In the genomic region with DNA sequence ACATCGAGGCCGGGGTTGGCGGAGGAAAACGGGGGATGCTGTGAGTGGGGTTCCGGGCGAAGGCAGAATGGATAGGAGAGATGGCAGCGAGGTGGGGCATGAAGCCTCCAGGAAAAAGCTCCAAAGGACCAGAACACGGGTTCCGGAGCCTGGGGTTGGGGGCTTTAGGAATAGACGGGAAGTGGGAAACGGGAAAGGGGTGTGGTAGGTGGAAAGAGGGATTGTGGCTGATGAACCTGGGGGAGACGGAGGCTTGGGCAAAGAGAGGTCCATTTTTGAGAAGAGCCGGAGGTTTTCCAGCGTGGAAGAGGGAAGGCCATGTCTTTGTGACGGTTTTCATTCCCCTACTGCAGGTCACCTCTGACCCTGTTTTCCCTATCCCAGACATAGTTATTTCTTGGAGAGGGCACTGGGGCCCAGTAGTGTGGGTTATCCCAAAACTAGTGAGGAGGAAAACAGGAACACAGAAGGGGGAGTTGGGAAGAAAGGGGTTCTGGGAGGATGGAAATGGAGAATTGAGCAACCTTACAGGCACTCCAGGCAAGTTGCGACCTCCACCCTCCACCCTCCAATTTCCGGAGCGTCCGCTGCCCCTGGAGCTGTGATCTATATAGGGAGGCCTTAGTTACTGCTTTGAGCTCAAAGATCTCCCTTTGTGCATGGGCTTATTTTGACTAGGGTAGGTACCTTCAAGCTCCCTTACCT, we compare ENCODE assay signal across 9 cellular contexts. TPM values are rescaled to one million over a fixed set of nuclear protein-coding genes. Genes with fewer than 3 reads are reported as not detected.
DNase-seq lines count a peak whose midpoint lies in the region; ATAC-seq, FAIRE-seq and TF ChIP-seq lines count a peak whose summit lies in the region.
"Had no signal": no experiment of that assay in that cellular context is flagged by ENCODE, and none has a peak within 500 bp of the region (broad histone marks: within the 10 kb centered on the region; RNA-seq: fewer than 3 reads in every experiment).

No MANE protein-coding gene starts in this region.

- H3K9me3 Mint-ChIP-seq in progenitor cell of endocrine pancreas (ENCODE audit: low read depth) = no peaks in the 10 kb centered on the region

- H3K27ac ChIP-seq in RWPE2 (ENCODE audit: poor library complexity, severe bottlenecking) (peak overlapping the region; percentile 94), esophagus squamous epithelium (peak overlapping the region; percentile 91 to 99 (median 98))

- peak overlapping the region; percentile 95 for H3K27ac Mint-ChIP-seq in progenitor cell of endocrine pancreas

- peak overlapping the region; percentile 99 for H3K4me3 Mint-ChIP-seq in progenitor cell of endocrine pancreas (ENCODE audit: low read depth)

- ATAC-seq in RWPE2 (ENCODE audit: low read depth) (no peak), left colon (no peak)

- H3K4me3 ChIP-seq in GM08714 (ENCODE audit: low read length) (peak overlapping the region; percentile 82), RWPE2 (ENCODE audit: severe bottlenecking) (peak overlapping the region; percentile 78), esophagus squamous epithelium (peak overlapping the region; percentile 80 to 96 (median 84))

- no peaks in the 10 kb centered on the region for H3K27me3 Mint-ChIP-seq in progenitor cell of endocrine pancreas

- TF ChIP-seq CTCF in RWPE2 (IDR thresholded peaks at IDR 0.05; ENCODE audit: poor library complexity, severe bottlenecking) (no peak), esophagus squamous epithelium (IDR thresholded peaks at IDR 0.05) (no peak), progenitor cell of endocrine pancreas (IDR thresholded peaks at IDR 0.05; ENCODE audit: unreplicated experiment) (no peak), D721Med (IDR thresholded peaks at IDR 0.05; ENCODE audit: insufficient read depth, missing control alignments) (no peak)

- DNase-seq in RWPE2 (ENCODE audit: low spot score) = no peak
- DNase-seq in esophagus squamous epithelium (lab: John Stamatoyannopoulos, UW) = no peak
- no peak for DNase-seq in progenitor cell of endocrine pancreas (ENCODE audit: low spot score, unreplicated experiment)
- DNase-seq in D721Med (ENCODE audit: insufficient read length, low spot score) = no peak
- no peak for DNase-seq in T-helper 9 cell
- DNase-seq in D341Med (ENCODE audit: low spot score) = no peak
- DNase-seq in left colon = no peak

- TF ChIP-seq POLR2A in esophagus squamous epithelium (IDR thresholded peaks at IDR 0.05) = peak in 1 of 4 donors; percentile 2

- H3K36me3 ChIP-seq in RWPE2 (ENCODE audit: low read depth) (peaks cover 22% of the 10 kb centered on the region), esophagus squamous epithelium (peaks cover 0 to 7% (median 2%) of the 10 kb centered on the region in 3 donors)

- H3K4me1 ChIP-seq in RWPE2 (ENCODE audit: insufficient read depth, poor library complexity, severe bottlenecking) (peaks cover 37% of the 10 kb centered on the region), esophagus squamous epithelium (peaks cover 54 to 92% (median 67%) of the 10 kb centered on the region in 3 donors)

- H3K36me3 Mint-ChIP-seq in progenitor cell of endocrine pancreas (ENCODE audit: insufficient read depth) = peaks cover 3% of the 10 kb centered on the region

- no peak for FAIRE-seq in D721Med (lab: Jason Lieb, UNC)

- WGBS in esophagus squamous epithelium, 2 donors = 10 to 14% methylated on average over 19 of the region's 19 CpGs

- intact Hi-C loops in esophagus squamous epithelium (cut with DNase I) (loop anchor here (10.0 kb wide), 1 partner anchor 54 kb away; a partner anchor contains a TSS), left colon (cut with DNase I, micrococcal nuclease) (no loop called here)

- H3K27me3 ChIP-seq in RWPE2 (ENCODE audit: insufficient read depth, poor library complexity, severe bottlenecking) (no peaks in the 10 kb centered on the region), esophagus squamous epithelium (no peaks in the 10 kb centered on the region)

- H3K4me1 Mint-ChIP-seq in progenitor cell of endocrine pancreas (ENCODE audit: low read depth) = peaks cover 65% of the 10 kb centered on the region

- H3K9me3 ChIP-seq in RWPE2 (ENCODE audit: severe bottlenecking) = no peaks in the 10 kb centered on the region
- H3K9me3 ChIP-seq in esophagus squamous epithelium = no peaks in the 10 kb centered on the region

RNA-seq across cellular contexts. Expression of a gene that starts 1.1 kb away (rescaled TPM):
- total RNA-seq in esophagus squamous epithelium (10 to 100 TPM; 12.2 to 28.8 (median 22.2) TPM), progenitor cell of endocrine pancreas (226 and 250 TPM in 2 replicates), left colon (10 to 100 TPM; 64.6 to 78.9 TPM)

RNA-seq across cellular contexts. Expression of a gene that starts 14.5 kb away (rescaled TPM):
- total RNA-seq in esophagus squamous epithelium (1 to 10 TPM; 5.0 to 8.0 (median 5.5) TPM), progenitor cell of endocrine pancreas (77.9 and 79.0 TPM in 2 replicates), left colon (10 to 100 TPM in 1 of 2 donors, 1 to 10 TPM in 1; 3.1 to 10.9 TPM)

RNA-seq across cellular contexts. Expression of a gene that starts 14.8 kb away (rescaled TPM):
- total RNA-seq in esophagus squamous epithelium (not detected), progenitor cell of endocrine pancreas (not detected in 2 replicates), left colon (not detected)
- total RNA-seq: HT1080 had no signal

RNA-seq across cellular contexts. Expression of a gene that starts 15.0 kb away (rescaled TPM):
- total RNA-seq in esophagus squamous epithelium (100 to 1,000 TPM; 110 to 377 (median 156) TPM), progenitor cell of endocrine pancreas (268 and 277 TPM in 2 replicates), left colon (100 to 1,000 TPM; 151 to 168 TPM)

RNA-seq across cellular contexts. Expression of a gene that starts 22.3 kb away (rescaled TPM):
- total RNA-seq in esophagus squamous epithelium = 10 to 100 TPM; 11.0 to 29.7 (median 21.5) TPM
- 65.4 and 70.2 TPM in 2 replicates for total RNA-seq in progenitor cell of endocrine pancreas
- 10 to 100 TPM; 40.0 to 43.9 TPM for total RNA-seq in left colon
